Comparison of ENCODE assay signal across 24 cellular contexts in genomic region chr16:20949660-20950059, GRCh38.
"Had no signal": no experiment of that assay in that cellular context is flagged by ENCODE, and none has a peak within 500 bp of the region (broad histone marks: within the 10 kb centered on the region; RNA-seq: fewer than 3 reads in every experiment).

No MANE protein-coding gene starts in this region.

- ATAC-seq: foreskin keratinocyte; gastroesophageal sphincter; heart left ventricle; left lung; left ventricle myocardium superior; lower lobe of right lung; naive thymus-derived CD4-positive, alpha-beta T cell had no signal

- H2AFZ ChIP-seq: hepatocyte had no signal

- H3K9me3 ChIP-seq: esophagus muscularis mucosa, gastroesophageal sphincter, heart left ventricle, left lung, lower lobe of right lung had no signal

- DNase-seq: dermis blood vessel endothelial cell; dorsolateral prefrontal cortex; effector CD4-positive, alpha-beta T cell; effector memory CD4-positive, alpha-beta T cell; foreskin keratinocyte; heart left ventricle; hypothalamus; immature natural killer cell; islet precursor cell; kidney; kidney glomerular epithelial cell; left lung; left ventricle myocardium superior; lower lobe of right lung; mesenchymal stem cell; naive thymus-derived CD4-positive, alpha-beta T cell had no signal

- H3K4me1 ChIP-seq: esophagus muscularis mucosa, gastroesophageal sphincter, heart left ventricle, left lung, lower lobe of right lung had no signal

- H3K4me1 Mint-ChIP-seq: immature natural killer cell, mesothelial cell of epicardium had no signal

- H3K36me3 ChIP-seq: esophagus muscularis mucosa, gastroesophageal sphincter, heart left ventricle, left lung, lower lobe of right lung had no signal

- H3K9me3 Mint-ChIP-seq: immature natural killer cell; mesothelial cell of epicardium; naive thymus-derived CD4-positive, alpha-beta T cell had no signal

- H3K27ac ChIP-seq: coronary artery, dorsolateral prefrontal cortex, esophagus muscularis mucosa, foreskin keratinocyte, gastroesophageal sphincter, heart left ventricle, hepatocyte, left lung, lower lobe of right lung had no signal

- H3K4me3 ChIP-seq: coronary artery, dorsolateral prefrontal cortex, esophagus muscularis mucosa, gastroesophageal sphincter, heart left ventricle, hepatocyte, left lung, lower lobe of right lung had no signal

- H3K79me2 ChIP-seq: hepatocyte had no signal

- H3K4me3 Mint-ChIP-seq: immature natural killer cell; mesothelial cell of epicardium; naive thymus-derived CD4-positive, alpha-beta T cell had no signal

- H3K4me2 ChIP-seq: hepatocyte had no signal

- H3K36me3 Mint-ChIP-seq: immature natural killer cell; mesothelial cell of epicardium; naive thymus-derived CD4-positive, alpha-beta T cell had no signal

- FAIRE-seq: colon, endothelial cell of umbilical vein, frontal cortex, kidney had no signal

- H3K27me3 ChIP-seq: esophagus muscularis mucosa, gastroesophageal sphincter, heart left ventricle, hepatocyte, left lung had no signal

- H3K27ac Mint-ChIP-seq: immature natural killer cell; mesothelial cell of epicardium; naive thymus-derived CD4-positive, alpha-beta T cell had no signal
